In the genomic region with DNA sequence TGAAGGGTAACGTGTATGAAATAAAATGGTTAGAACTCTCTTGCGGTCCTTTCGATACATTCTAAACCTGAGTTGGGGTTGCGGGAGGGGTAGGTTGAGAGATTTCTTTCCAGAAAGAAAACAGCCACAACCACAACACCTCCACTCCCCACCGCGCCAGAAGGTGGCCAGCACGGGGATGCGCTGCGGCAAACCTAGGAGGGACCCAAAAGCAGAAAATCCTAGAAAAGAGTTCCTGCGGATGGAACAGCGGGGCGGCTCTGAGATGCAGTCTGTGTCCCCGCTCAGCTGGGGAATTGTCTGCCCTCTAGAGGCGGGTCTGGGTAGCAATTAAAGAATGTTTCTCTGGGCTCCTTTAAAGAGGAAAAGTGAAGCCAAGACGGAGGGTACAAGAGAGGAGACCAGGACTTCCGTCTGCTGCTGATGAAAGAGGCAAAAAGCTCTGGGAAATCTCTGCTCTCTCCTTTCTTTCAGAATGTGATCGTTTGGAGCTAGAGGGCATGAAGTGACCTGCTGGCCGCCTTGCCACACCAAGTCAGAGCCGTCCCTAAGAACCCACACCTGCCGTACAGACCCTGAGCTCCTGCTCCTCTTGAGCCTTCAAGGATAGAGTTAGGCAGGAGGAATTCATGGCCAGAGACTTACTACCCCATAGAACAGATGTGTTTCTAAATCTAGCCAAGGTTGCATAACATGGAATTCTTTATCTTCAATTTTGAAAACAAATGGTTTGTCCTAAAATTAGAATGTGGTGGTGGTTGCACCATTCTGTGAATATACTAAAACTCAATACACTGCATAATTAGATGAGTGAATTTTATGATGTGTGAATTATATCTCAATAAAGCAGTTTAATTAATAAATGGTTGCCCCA, we compare ENCODE assay signal across 8 cellular contexts. TPM values are rescaled to one million over a fixed set of nuclear protein-coding genes. Genes with fewer than 3 reads are reported as not detected.
DNase-seq lines count a peak whose midpoint lies in the region; ATAC-seq and TF ChIP-seq lines count a peak whose summit lies in the region.

No MANE protein-coding gene starts in this region.

- peak; percentile 82 for ATAC-seq in GM19395 (IDR thresholded peaks at IDR 0.05; ENCODE audit: unreplicated experiment)
- peak; percentile 91 for ATAC-seq in upper lobe of right lung

- H3K27ac ChIP-seq in upper lobe of right lung: peak overlapping the region; percentile 3

- no peaks in the 10 kb centered on the region for H3K36me3 ChIP-seq in upper lobe of right lung

- intact Hi-C loops in upper lobe of right lung (cut with DNase I): no loop called here

- H3K9me3 ChIP-seq in upper lobe of right lung: no peaks in the 10 kb centered on the region

- peak; percentile 77 for DNase-seq in CD1c-positive myeloid dendritic cell (ENCODE audit: extremely low spot score)
- DNase-seq in HK-2 (ENCODE audit: unreplicated experiment): peak; percentile 54
- peak; percentile 39 for DNase-seq in RKO (ENCODE audit: low spot score)
- DNase-seq in activated T-helper 9 cell treated with anti-CD3 and anti-CD28 coated beads, Interleukin-2, amount 50 U/mL, for 16 hours (ENCODE audit: low read depth): peak; percentile 44
- DNase-seq in glomerular visceral epithelial cell (ENCODE audit: extremely low spot score): peak; percentile 55
- DNase-seq in pons (ENCODE audit: low spot score): peak; percentile 57
- DNase-seq in upper lobe of right lung: peak; percentile 72

- H3K4me1 ChIP-seq in upper lobe of right lung: peaks cover 4% of the 10 kb centered on the region

- no peaks in the 10 kb centered on the region for H3K27me3 ChIP-seq in upper lobe of right lung

- TF ChIP-seq CTCF in upper lobe of right lung (IDR thresholded peaks at IDR 0.05): peak; percentile 77

- peak overlapping the region; percentile 44 for H3K4me3 ChIP-seq in upper lobe of right lung

RNA-seq across cellular contexts. Expression of gene COA6, which starts 46.5 kb away (rescaled TPM):
- total RNA-seq in upper lobe of right lung: 25.0 TPM

Comparison
In these comparisons a context has a peak if more than half of its experiments do, and no peak if none do; other contexts are left out.
1. Peak in every context shown above with its lines: DNase-seq, ATAC-seq, H3K4me3 ChIP-seq and H3K27ac ChIP-seq.